ENCODE assay signal across 18 cellular contexts in the genomic region with DNA sequence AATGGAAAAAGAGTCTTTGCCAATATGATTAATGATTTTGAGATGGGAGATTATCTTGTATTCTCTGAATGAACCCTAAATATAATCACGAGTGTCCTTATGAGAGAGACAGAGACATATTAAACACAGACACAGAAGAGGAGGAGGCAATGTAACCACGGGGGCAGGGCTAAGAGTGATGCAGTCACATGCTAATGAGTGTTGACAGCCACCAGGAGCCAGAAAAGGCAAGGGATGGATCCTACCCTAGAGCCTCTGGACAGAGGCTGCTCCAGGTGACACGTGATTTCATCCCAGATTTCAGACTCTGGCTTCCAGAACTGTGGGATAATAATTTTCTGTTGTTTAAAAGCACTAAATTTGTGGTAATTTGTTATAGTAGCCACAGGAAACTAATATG.
"Had no signal": no experiment of that assay in that cellular context is flagged by ENCODE, and none has a peak within 500 bp of the region (broad histone marks: within the 10 kb centered on the region; RNA-seq: fewer than 3 reads in every experiment).

No MANE protein-coding gene starts in this region.

- H3K4me3 Mint-ChIP-seq: endodermal cell; naive thymus-derived CD4-positive, alpha-beta T cell had no signal

- H3K36me3 Mint-ChIP-seq: naive thymus-derived CD4-positive, alpha-beta T cell had no signal

- H3K27me3 ChIP-seq: foreskin keratinocyte, ovary, right atrium auricular region, sigmoid colon, stomach, transverse colon had no signal

- H3K27ac Mint-ChIP-seq: endodermal cell; naive thymus-derived CD4-positive, alpha-beta T cell had no signal

- H3K36me3 ChIP-seq: ovary, right atrium auricular region, sigmoid colon, stomach, thoracic aorta, transverse colon had no signal

- H3K27me3 Mint-ChIP-seq: naive thymus-derived CD4-positive, alpha-beta T cell had no signal

- H3K4me1 ChIP-seq: foreskin keratinocyte, right atrium auricular region, sigmoid colon, stomach, transverse colon had no signal

- H3K9me3 ChIP-seq: ovary, right atrium auricular region, sigmoid colon, stomach, thoracic aorta, transverse colon had no signal

- H3K4me3 ChIP-seq: ovary, right atrium auricular region, sigmoid colon, skin epidermis, stomach, thoracic aorta, transverse colon had no signal

- DNase-seq: effector CD4-positive, alpha-beta T cell; endodermal cell; erythroblast; foreskin keratinocyte; left colon; left ventricle myocardium superior; naive thymus-derived CD4-positive, alpha-beta T cell; ovary; sigmoid colon; stimulated activated CD4-positive, alpha-beta T cell treated with anti-CD3 and anti-CD28 coated beads, Interleukin-12 subunit alpha, Interleukin-12 subunit beta, amount 100 ng/mL, for 4 hours; stimulated activated naive CD4-positive, alpha-beta T cell; stomach; substantia nigra; transverse colon had no signal

- ATAC-seq: foreskin keratinocyte; left colon; left ventricle myocardium superior; naive thymus-derived CD4-positive, alpha-beta T cell had no signal

- H3K27ac ChIP-seq: coronary artery, foreskin keratinocyte, ovary, right atrium auricular region, sigmoid colon, skin epidermis, stomach, thoracic aorta, transverse colon had no signal
